19 cellular contexts compared by ENCODE assay signal in genomic region chr12:128947199-128947598, GRCh38.
DNase-seq lines count a peak whose midpoint lies in the region; ATAC-seq and TF ChIP-seq lines count a peak whose summit lies in the region.
"Had no signal": no experiment of that assay in that cellular context is flagged by ENCODE, and none has a peak within 500 bp of the region (broad histone marks: within the 10 kb centered on the region; RNA-seq: fewer than 3 reads in every experiment).

No MANE protein-coding gene starts in this region.

- H3K4me1 ChIP-seq in Loucy (ENCODE audit: insufficient read depth, low read length, poor library complexity, severe bottlenecking): peaks cover 17% of the 10 kb centered on the region

- peak; percentile 60 for DNase-seq in NCI-H748 (lab: John Stamatoyannopoulos, UW; ENCODE audit: unreplicated experiment)
- no peak for DNase-seq in NCI-H748 treated with DMSO at 0.1 percent for 48 hours (lab: John Stamatoyannopoulos, UW)
- DNase-seq in head of caudate nucleus: peak in 26 of 42 donors; percentile 11 to 68 (median 34)
- DNase-seq in progenitor cell of endocrine pancreas (ENCODE audit: low spot score, unreplicated experiment): no peak
- no peak for DNase-seq in Kasumi-1 (lab: John Stamatoyannopoulos, UW)
- DNase-seq: Calu3, DND-41, HCEC 1CT, NCI-H1105 treated with DMSO at 0.1 percent for 48 hours, NCI-H1694, NCI-H2029 treated with DMSO at 0.1 percent for 48 hours, NCI-H774, SHP77, T-cell had no signal

- TF ChIP-seq CTCF in Loucy (conservative IDR thresholded peaks at IDR 0.05; ENCODE audit: low read length): no peak
- TF ChIP-seq CTCF in progenitor cell of endocrine pancreas (IDR thresholded peaks at IDR 0.05; ENCODE audit: unreplicated experiment): no peak

- H3K36me3 ChIP-seq in Loucy (ENCODE audit: insufficient read depth, low read length): no peaks in the 10 kb centered on the region

- peaks cover 25% of the 10 kb centered on the region for H3K4me1 Mint-ChIP-seq in progenitor cell of endocrine pancreas (ENCODE audit: low read depth)
- H3K4me1 Mint-ChIP-seq: CD14-positive monocyte had no signal

- H3K9me3 Mint-ChIP-seq in progenitor cell of endocrine pancreas (ENCODE audit: low read depth): no peaks in the 10 kb centered on the region

- no peak for ATAC-seq in GM21528 (IDR thresholded peaks at IDR 0.05; ENCODE audit: low FRiP score, unreplicated experiment)
- no peak for ATAC-seq in HG02870 (IDR thresholded peaks at IDR 0.05; ENCODE audit: unreplicated experiment)
- ATAC-seq: Panc1, T-cell had no signal

- H3K27me3 Mint-ChIP-seq in progenitor cell of endocrine pancreas: no peaks in the 10 kb centered on the region
- H3K27me3 Mint-ChIP-seq: T-cell had no signal

- no peak overlapping the region for H3K4me3 Mint-ChIP-seq in progenitor cell of endocrine pancreas (ENCODE audit: low read depth)
- H3K4me3 Mint-ChIP-seq: CD14-positive monocyte, T-cell had no signal

- H3K27ac Mint-ChIP-seq in progenitor cell of endocrine pancreas: peak overlapping the region; percentile 50
- H3K27ac Mint-ChIP-seq: T-cell had no signal

- no peaks in the 10 kb centered on the region for H3K79me2 ChIP-seq in Loucy (ENCODE audit: insufficient read depth, low read length)

- H3K9ac ChIP-seq in Loucy (ENCODE audit: low read depth, low read length, poor library complexity, severe bottlenecking): no peak overlapping the region

- H3K4me2 ChIP-seq in Loucy (ENCODE audit: low read depth, low read length, poor library complexity, severe bottlenecking): peak overlapping the region; percentile 39

- peaks cover 1% of the 10 kb centered on the region for H3K36me3 Mint-ChIP-seq in progenitor cell of endocrine pancreas (ENCODE audit: insufficient read depth)
- H3K36me3 Mint-ChIP-seq: T-cell had no signal

- H3K4me3 ChIP-seq in Loucy (ENCODE audit: low read length, poor library complexity, severe bottlenecking): no peak overlapping the region

- no peak overlapping the region for H2AFZ ChIP-seq in Loucy (ENCODE audit: low read length)

- no peaks in the 10 kb centered on the region for H4K20me1 ChIP-seq in Loucy (ENCODE audit: insufficient read depth, low read length, poor library complexity, severe bottlenecking)

- no peaks in the 10 kb centered on the region for H3K9me2 ChIP-seq in Loucy (replicated peaks; ENCODE audit: low read depth, low read length)

- H3K9me3 ChIP-seq in Loucy (ENCODE audit: insufficient read depth, low read depth, low read length): no peaks in the 10 kb centered on the region

- intact Hi-C loops in head of caudate nucleus (cut with DNase I): no loop called here

- H3F3A ChIP-seq in Loucy (ENCODE audit: low read depth): no peaks in the 10 kb centered on the region

- no peaks in the 10 kb centered on the region for H3K27me3 ChIP-seq in Loucy (ENCODE audit: insufficient read depth, low read length, poor library complexity, severe bottlenecking)

Comparison
In these comparisons a context has a peak if more than half of its experiments do, and no peak if none do; other contexts are left out.
1. DNase-seq: peak in NCI-H748 (single experiment) and head of caudate nucleus (26 of 42); none in NCI-H748 treated with DMSO at 0.1 percent for 48 hours (single experiment), progenitor cell of endocrine pancreas (single experiment) and Kasumi-1 (0 of 2).